Comparison of ENCODE assay signal across 8 cellular contexts in the genomic region with DNA sequence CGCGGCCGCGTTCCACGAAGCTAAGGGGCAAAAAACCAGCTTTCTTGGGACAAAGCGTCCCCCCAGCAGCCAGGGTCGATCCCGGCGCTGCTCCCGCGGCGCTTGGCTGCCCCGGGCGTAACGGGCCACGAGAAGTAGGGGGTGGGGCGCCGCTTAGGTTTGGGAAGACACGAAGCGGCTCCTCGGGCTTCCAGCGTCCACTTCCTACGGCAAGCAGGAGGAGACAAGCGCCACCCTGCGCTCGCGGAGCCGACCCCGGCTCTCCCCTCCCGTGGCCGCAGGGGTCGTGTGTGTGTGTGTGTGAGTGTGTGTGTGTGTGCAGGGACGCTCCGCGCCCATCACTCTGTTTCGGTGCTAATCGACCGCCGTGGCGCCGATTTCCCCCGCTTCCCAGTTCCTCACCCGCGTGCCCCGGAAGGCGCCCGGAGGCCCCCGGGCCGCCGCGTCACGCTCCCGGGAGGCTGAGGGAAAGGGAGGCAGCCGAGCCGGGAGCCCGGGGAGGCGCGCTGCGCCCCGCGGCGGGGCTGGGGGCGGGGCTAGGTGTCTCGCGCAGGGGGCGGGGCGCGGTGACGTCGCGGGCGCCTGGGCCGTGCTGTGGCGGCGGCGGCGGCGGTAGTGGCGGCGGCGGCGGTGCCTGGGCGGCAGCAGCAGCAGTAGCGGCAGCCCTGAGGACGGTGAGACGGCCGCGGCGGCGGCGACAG. TPM values are rescaled to one million over a fixed set of nuclear protein-coding genes. Genes with fewer than 3 reads are reported as not detected.
DNase-seq lines count a peak whose midpoint lies in the region; ATAC-seq, FAIRE-seq and TF ChIP-seq lines count a peak whose summit lies in the region.

TSS of gene ERC1 (plus strand) at position 575 of the 701 bp plus-strand sequence. CDS start 36,681 bp downstream, outside the sequence.

- H2BK120ac ChIP-seq in neuronal stem cell (ENCODE audit: low read depth, low read length): peak within 1 kb of the TSS; percentile 98

- H3K36me3 Mint-ChIP-seq in activated naive CD4-positive, alpha-beta T cell treated with anti-CD3 and anti-CD28 coated beads for 36 hours (ENCODE audit: low read depth): peaks cover 3% of the 10 kb centered on the region

- no peak for FAIRE-seq in frontal cortex (lab: Jason Lieb, UNC)

- in situ Hi-C loops in SK-MEL-5 (cut with HindIII; ENCODE audit: low pct_unique_long_range_greater_than_20kb, low sequenced_read_pairs): no loop called here

- H3K27ac ChIP-seq in DND-41 (ENCODE audit: low read length) (peak within 1 kb of the TSS; percentile 93), neuronal stem cell (replicated peaks; ENCODE audit: low read length) (peak within 1 kb of the TSS; percentile 89), subcutaneous abdominal adipose tissue (ENCODE audit: low read depth, low read length) (peak within 1 kb of the TSS; percentile 96)

- peak within 1 kb of the TSS; percentile 90 for H2AK5ac ChIP-seq in neuronal stem cell (ENCODE audit: low read depth, low read length)

- H3K9ac ChIP-seq in DND-41 (ENCODE audit: low read depth, low read length): peak within 1 kb of the TSS; percentile 95
- H3K9ac ChIP-seq in neuronal stem cell (ENCODE audit: low read depth, low read length, poor library complexity): peak within 1 kb of the TSS; percentile 99
- peak within 1 kb of the TSS; percentile 6 to 95 (median 92) for H3K9ac ChIP-seq in subcutaneous abdominal adipose tissue (ENCODE audit: low read length in 5 of 5)

- peak within 1 kb of the TSS; percentile 89 for H4K91ac ChIP-seq in neuronal stem cell (ENCODE audit: low read depth, low read length, poor library complexity)

- peak within 1 kb of the TSS; percentile 72 for H3K4me2 ChIP-seq in DND-41 (ENCODE audit: insufficient read depth, low read length)
- peak within 1 kb of the TSS; percentile 93 for H3K4me2 ChIP-seq in neuronal stem cell (ENCODE audit: insufficient read depth, low read length, poor library complexity, severe bottlenecking)

- H3K18ac ChIP-seq in neuronal stem cell (ENCODE audit: low read length): peak within 1 kb of the TSS; percentile 99

- H3K27me3 Mint-ChIP-seq in activated naive CD4-positive, alpha-beta T cell treated with anti-CD3 and anti-CD28 coated beads for 36 hours (ENCODE audit: low read depth): no peaks in the 10 kb centered on the region

- H2AFZ ChIP-seq in DND-41 (ENCODE audit: low read depth, low read length) (peak within 1 kb of the TSS; percentile 98), neuronal stem cell (ENCODE audit: low read length) (peak within 1 kb of the TSS; percentile 98)

- H3K4ac ChIP-seq in neuronal stem cell (ENCODE audit: low read length): peak within 1 kb of the TSS; percentile 100

- no peaks in the 10 kb centered on the region for H4K20me1 ChIP-seq in DND-41 (ENCODE audit: insufficient read depth, low read length)

- peak within 1 kb of the TSS; percentile 95 for H3K23ac ChIP-seq in neuronal stem cell (ENCODE audit: low read depth, low read length, poor library complexity)

- peak within 1 kb of the TSS; percentile 99 for H3K14ac ChIP-seq in neuronal stem cell (ENCODE audit: low read length)

- H3K9me3 ChIP-seq in DND-41 (ENCODE audit: insufficient read depth, low read length, severe bottlenecking) (no peaks in the 10 kb centered on the region), neuronal stem cell (replicated peaks in 1 of 2; ENCODE audit: control insufficient read depth in 2 of 2, insufficient read depth in 1 of 2, low read depth in 1 of 2, low read length in 2 of 2) (no peaks in the 10 kb centered on the region), subcutaneous abdominal adipose tissue (ENCODE audit: control insufficient read depth in 5 of 5, low read length in 5 of 5) (no peaks in the 10 kb centered on the region)

- no CpG with 5 or more reads among the region's 91 CpGs for WGBS in neuronal stem cell (ENCODE audit: extremely low coverage in 2 of 2, insufficient read length in 2 of 2, insufficient replicate concordance in 1 of 2), 2 donors

- TF ChIP-seq CTCF in DND-41 (IDR thresholded peaks at IDR 0.05; ENCODE audit: borderline replicate concordance, extremely low read depth, low read length, poor library complexity, severe bottlenecking): peak; percentile 28
- TF ChIP-seq CTCF in LNCaP clone FGC (IDR thresholded peaks at IDR 0.05; ENCODE audit: control insufficient read depth, extremely low read depth, insufficient read depth): no peak

- peak within 1 kb of the TSS; percentile 96 for H2BK5ac ChIP-seq in neuronal stem cell (ENCODE audit: low read length)

- peaks cover 32% of the 10 kb centered on the region for H3K4me1 Mint-ChIP-seq in activated naive CD4-positive, alpha-beta T cell treated with anti-CD3 and anti-CD28 coated beads for 36 hours (ENCODE audit: low read depth)

- peaks cover 3% of the 10 kb centered on the region for H3K79me1 ChIP-seq in neuronal stem cell (ENCODE audit: low read depth, low read length)

- H3K4me3 ChIP-seq in DND-41 (ENCODE audit: low read depth in 1 of 2, low read length in 2 of 2) (peak within 1 kb of the TSS; percentile 62 to 83), LNCaP clone FGC (ENCODE audit: low read depth, low read length) (peak within 1 kb of the TSS; percentile 80), neuronal stem cell (ENCODE audit: low read length in 2 of 2) (peak within 1 kb of the TSS; percentile 86 to 87), subcutaneous abdominal adipose tissue (ENCODE audit: low read depth in 1 of 5, low read length in 5 of 5) (peak within 1 kb of the TSS; percentile 77 to 88 (median 85))

- no peaks in the 10 kb centered on the region; the same call in 1 of the 2 replicates for H3K36me3 ChIP-seq in DND-41 (ENCODE audit: insufficient read depth, low read length)
- H3K36me3 ChIP-seq in neuronal stem cell (replicated peaks in 1 of 2; ENCODE audit: control insufficient read depth in 2 of 2, insufficient read depth in 2 of 2, low read length in 2 of 2): no peaks in the 10 kb centered on the region
- H3K36me3 ChIP-seq in subcutaneous abdominal adipose tissue (ENCODE audit: control insufficient read depth in 5 of 5, insufficient read depth in 5 of 5, low read length in 5 of 5): no peaks in the 10 kb centered on the region

- ATAC-seq in DND-41 (ENCODE audit: insufficient read depth, low read depth) (peak; percentile 78), GM21825 (IDR thresholded peaks at IDR 0.05; ENCODE audit: unreplicated experiment) (peak; percentile 73)

- CTCF ChIA-PET in activated naive CD4-positive, alpha-beta T cell treated with anti-CD3 and anti-CD28 coated beads for 36 hours (lab: Charles Lee): interaction anchor here (1.1 to 1.6 kb wide), 3 partner anchors 41 to 421 kb away, joined by 3 to 6 read pairs (median 3); partner anchors contain the start of gene RAD52

- no peaks in the 10 kb centered on the region for H3K9me3 Mint-ChIP-seq in activated naive CD4-positive, alpha-beta T cell treated with anti-CD3 and anti-CD28 coated beads for 36 hours

- peak within 1 kb of the TSS; percentile 99 for H4K8ac ChIP-seq in neuronal stem cell (ENCODE audit: low read depth, low read length)

- H2BK12ac ChIP-seq in neuronal stem cell (ENCODE audit: low read length): peak within 1 kb of the TSS; percentile 84

- DNase-seq in DND-41 (peak; percentile 85), LNCaP clone FGC (ENCODE audit: low read depth) (peak; percentile 50), SK-MEL-5 (ENCODE audit: low read depth, low spot score) (peak; percentile 90), frontal cortex (ENCODE audit: low spot score in 2 of 2) (peak; percentile 97), neuronal stem cell (ENCODE audit: low spot score) (peak; percentile 85)
- peak; percentile 83 for DNase-seq in activated naive CD4-positive, alpha-beta T cell treated with anti-CD3 and anti-CD28 coated beads for 36 hours

- H3K79me2 ChIP-seq in DND-41 (ENCODE audit: insufficient read depth, low read length): peaks cover 34% of the 10 kb centered on the region

- intact Hi-C loops in activated naive CD4-positive, alpha-beta T cell treated with anti-CD3 and anti-CD28 coated beads for 36 hours (cut with micrococcal nuclease): loop anchor here (1.0 to 5.0 kb wide), 3 partner anchors 41 to 238 kb away; partner anchors contain the start of genes RAD52 and WNK1

- H3K4me3 Mint-ChIP-seq in activated naive CD4-positive, alpha-beta T cell treated with anti-CD3 and anti-CD28 coated beads for 36 hours: peak within 1 kb of the TSS; percentile 86

- H2BK15ac ChIP-seq in neuronal stem cell (ENCODE audit: low read length): peak within 1 kb of the TSS; percentile 98

- H3K27ac Mint-ChIP-seq in activated naive CD4-positive, alpha-beta T cell treated with anti-CD3 and anti-CD28 coated beads for 36 hours: peak within 1 kb of the TSS; percentile 77

- H3K27me3 ChIP-seq in DND-41 (ENCODE audit: insufficient read depth, low read length, poor library complexity) (no peaks in the 10 kb centered on the region), neuronal stem cell (ENCODE audit: control insufficient read depth in 3 of 3, insufficient read depth in 3 of 3, low read depth in 1 of 3, low read length in 3 of 3) (peaks cover 0 to 2% (median 0%) of the 10 kb centered on the region in 3 experiments), subcutaneous abdominal adipose tissue (ENCODE audit: control insufficient read depth in 5 of 5, insufficient read depth in 4 of 5, low read length in 5 of 5) (no peaks in the 10 kb centered on the region)

- peaks cover 38% of the 10 kb centered on the region for H3K4me1 ChIP-seq in DND-41 (ENCODE audit: insufficient read depth, low read length)
- H3K4me1 ChIP-seq in neuronal stem cell (ENCODE audit: control insufficient read depth in 2 of 2, insufficient read depth in 1 of 2, low read depth in 1 of 2, low read length in 2 of 2): peaks cover 2 to 12% of the 10 kb centered on the region in 2 donors
- peaks cover 3 to 36% (median 35%) of the 10 kb centered on the region in 5 donors for H3K4me1 ChIP-seq in subcutaneous abdominal adipose tissue (ENCODE audit: control insufficient read depth in 5 of 5, insufficient read depth in 5 of 5, low read length in 5 of 5)

RNA-seq across cellular contexts. Expression of gene ERC1, which starts in this region (rescaled TPM):
- total RNA-seq in SK-MEL-5 (2014; rRNA removed; shearing (Covaris generic)): 14.3 and 14.4 TPM in 2 replicates
- polyA plus RNA-seq in SK-MEL-5 (2015; cell fraction: cytosol; rRNA removed): 12.2 and 12.8 TPM in 2 replicates
- polyA plus RNA-seq in SK-MEL-5 (2015; cell fraction: nucleus; rRNA removed): 3.7 and 4.8 TPM in 2 replicates
- total RNA-seq in activated naive CD4-positive, alpha-beta T cell treated with anti-CD3 and anti-CD28 coated beads for 36 hours: 10 to 100 TPM; 17.4 to 20.7 TPM
- total RNA-seq in frontal cortex: 128 TPM
- 5.3 TPM for polyA plus RNA-seq in neuronal stem cell (2013, experiment 1 of 2)
- 5.2 TPM for polyA plus RNA-seq in neuronal stem cell (2013, experiment 2 of 2)

Comparison
In these comparisons a context has a peak if more than half of its experiments do, and no peak if none do; other contexts are left out.
1. Peak in every context shown above with its lines: DNase-seq, ATAC-seq, H3K4me3 ChIP-seq and H3K27ac ChIP-seq.